Comparison of ENCODE assay signal across 1 cellular context in the genomic region with DNA sequence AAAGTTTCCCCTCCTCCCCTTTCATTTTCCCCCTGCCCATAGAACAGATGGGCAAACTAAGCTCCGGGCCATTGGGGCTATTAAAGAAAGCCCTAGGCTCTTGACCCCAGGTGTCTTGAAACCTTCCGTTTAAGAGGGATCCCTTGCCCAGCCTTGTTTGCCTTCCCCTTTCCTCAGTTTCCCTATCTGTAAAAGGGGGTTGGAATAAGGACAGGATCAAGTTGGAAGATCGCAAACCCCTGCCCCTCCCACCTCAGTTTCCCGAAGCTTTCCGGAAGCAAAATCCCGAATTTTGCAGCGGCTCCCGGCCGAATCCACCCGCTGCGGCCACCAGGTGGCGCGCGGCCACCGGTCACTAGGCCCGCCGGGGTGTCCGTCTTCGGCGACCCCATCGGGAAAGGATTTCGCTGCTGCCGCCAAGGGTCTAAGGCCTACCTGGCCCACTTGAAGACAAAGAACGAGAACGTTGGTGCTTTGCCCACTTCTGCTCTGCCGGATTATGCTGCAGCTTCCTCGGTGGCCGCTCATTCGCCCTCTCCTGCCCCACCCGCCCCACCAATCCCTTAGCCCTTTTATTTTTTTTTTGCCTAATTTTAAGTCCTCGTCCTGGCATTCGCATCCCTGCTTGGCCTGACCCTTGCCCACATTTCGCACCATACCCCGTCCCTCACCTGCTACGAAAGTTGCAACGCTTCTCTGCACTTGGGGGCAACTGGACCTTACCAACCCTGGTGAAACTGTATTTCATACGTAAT.
TF ChIP-seq lines count a peak whose summit lies in the region.

No MANE protein-coding gene starts in this region.

TF ChIP-seq in endothelial cell of umbilical vein, 7 proteins besides CTCF, POLR2A, EP300 and RAD21:
- TF ChIP-seq FOS (IDR thresholded peaks at IDR 0.05; ENCODE audit: borderline replicate concordance, insufficient read depth, low read length) (no peak), GATA2 (IDR thresholded peaks at IDR 0.05; ENCODE audit: insufficient read depth, insufficient read length, low read depth, low read length) (no peak), EZH2 (IDR thresholded peaks at IDR 0.05; ENCODE audit: borderline replicate concordance, low read depth, low read length, severe bottlenecking) (no peak), MYC (IDR thresholded peaks at IDR 0.05; ENCODE audit: low read depth, low read length) (no peak), POLR2AphosphoS5 (IDR thresholded peaks at IDR 0.05; ENCODE audit: insufficient read depth, low read depth, low read length) (no peak), JUN (IDR thresholded peaks at IDR 0.05; ENCODE audit: borderline replicate concordance, insufficient read depth, insufficient read length, low read depth) (no peak), MAX (IDR thresholded peaks at IDR 0.05; ENCODE audit: insufficient read depth, insufficient read length) (no peak)
